In the genomic region with DNA sequence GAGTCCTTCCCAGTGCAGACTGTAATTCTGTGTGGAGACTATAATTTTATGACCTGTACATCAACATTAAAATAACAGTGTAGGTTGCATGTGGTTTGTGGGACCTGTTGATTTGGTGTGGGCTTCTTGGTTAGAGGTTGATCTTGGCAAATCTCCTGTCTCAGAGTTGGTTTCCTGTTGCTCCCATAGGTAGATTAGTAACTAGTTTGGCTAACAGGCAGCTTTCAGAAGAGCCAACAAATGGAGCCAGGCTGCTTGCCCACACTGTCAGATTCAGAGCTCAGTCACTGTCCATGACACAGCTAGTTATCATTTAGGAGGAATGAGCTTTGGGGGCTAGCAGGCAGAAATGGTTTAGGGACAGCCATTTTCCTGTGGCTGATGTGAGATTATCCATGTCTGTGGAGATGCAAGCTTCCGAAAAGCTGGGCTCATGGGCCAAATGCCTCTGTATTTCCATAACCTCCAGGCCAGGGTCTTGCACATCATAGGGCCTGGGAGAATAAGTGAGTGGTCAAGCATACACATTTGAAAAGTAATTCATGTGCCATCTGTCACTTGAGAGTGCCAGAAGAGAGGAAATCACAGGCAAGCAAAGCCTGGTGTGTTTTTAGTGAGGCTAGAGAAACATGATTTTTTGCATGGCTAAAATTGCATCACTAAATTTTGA, we compare ENCODE assay signal across 8 cellular contexts. TPM values are rescaled to one million over a fixed set of nuclear protein-coding genes. Genes with fewer than 3 reads are reported as not detected.
DNase-seq lines count a peak whose midpoint lies in the region; ATAC-seq, FAIRE-seq and TF ChIP-seq lines count a peak whose summit lies in the region.

No MANE protein-coding gene starts in this region.

- no peak overlapping the region for H3K56ac ChIP-seq in IMR-90 (ENCODE audit: extremely low read depth, insufficient read depth, low read length)

- H3K27me3 ChIP-seq in IMR-90 (ENCODE audit: control insufficient read depth, insufficient read depth, low read length), result no peaks in the 10 kb centered on the region

- no peak overlapping the region; the same call in 1 of the 2 replicates for H3K4me2 ChIP-seq in IMR-90 (ENCODE audit: low read depth, low read length)

- H3K27ac ChIP-seq in C4-2B (peak overlapping the region; percentile 28; the same call in 1 of the 2 replicates), IMR-90 (ENCODE audit: insufficient read depth, low read length) (peak overlapping the region; percentile 26; the same call in 1 of the 2 replicates)

- H3K9ac ChIP-seq in IMR-90 (ENCODE audit: low read depth, low read length), result no peak overlapping the region

- dilution Hi-C loops in IMR-90 (cut with HindIII; ENCODE audit: low sequenced_read_pairs, unreplicated experiment), result loop anchor here (10.0 kb wide), 1 partner anchor 61 kb away; no protein-coding TSS in a partner anchor

- H3K14ac ChIP-seq in IMR-90 (replicated peaks; ENCODE audit: low read depth, low read length), result peak overlapping the region; percentile 16

- CTCF ChIA-PET in IMR-90 (lab: Yijun Ruan, JAX), result no interaction called here

- H2AFZ ChIP-seq in IMR-90 (replicated peaks; ENCODE audit: low read length, poor library complexity), result no peak overlapping the region

- H3K9me1 ChIP-seq in IMR-90 (ENCODE audit: insufficient read depth, low read length), result peaks cover 27% of the 10 kb centered on the region

- H3K27me3 Mint-ChIP-seq in naive B cell, result no peaks in the 10 kb centered on the region

- peak overlapping the region; percentile 62 for H3K23ac ChIP-seq in IMR-90 (ENCODE audit: low read depth, low read length)

- peak overlapping the region in 3 of 6 donors; percentile 70 to 89 (median 86) for H3K27ac Mint-ChIP-seq in naive B cell

- peaks cover 3% of the 10 kb centered on the region; the same call in 1 of the 2 replicates for H3K36me3 ChIP-seq in IMR-90 (ENCODE audit: control insufficient read depth, insufficient read depth, low read length)

- peak overlapping the region; percentile 15 for H2BK5ac ChIP-seq in IMR-90 (ENCODE audit: low read depth, low read length, poor library complexity, severe bottlenecking)

- no peak for FAIRE-seq in GM12891 (lab: Jason Lieb, UNC)

- no peak overlapping the region for H2AK5ac ChIP-seq in IMR-90 (ENCODE audit: low read depth, low read length)

- peaks cover 60% of the 10 kb centered on the region for H4K20me1 ChIP-seq in IMR-90 (ENCODE audit: insufficient read depth, low read length)

- H4K91ac ChIP-seq in IMR-90 (ENCODE audit: insufficient read depth, low read depth, low read length), result no peak overlapping the region

- H2BK20ac ChIP-seq in IMR-90 (ENCODE audit: low read depth, low read length), result no peak overlapping the region

- peaks cover 46 to 83% of the 10 kb centered on the region in 2 experiments for H3K79me1 ChIP-seq in IMR-90 (ENCODE audit: low read depth in 1 of 2, low read length in 2 of 2)

- no peaks in the 10 kb centered on the region for H3K9me3 Mint-ChIP-seq in naive B cell

- H4K8ac ChIP-seq in IMR-90 (ENCODE audit: low read depth in 2 of 2, low read length in 2 of 2), result peak overlapping the region in 1 of 2 experiments; percentile 49; a peak in 1 of 4 replicates

- DNase-seq in IMR-90 (peak; percentile 55), astrocyte of the spinal cord (ENCODE audit: low read depth, low spot score) (peak; percentile 38), naive B cell (no peak), GM12891 (ENCODE audit: insufficient read length, low spot score) (no peak), NCI-H1105 (lab: John Stamatoyannopoulos, UW) (no peak), foreskin melanocyte (no peak)
- DNase-seq in effector CD8-positive, alpha-beta T cell (lab: John Stamatoyannopoulos, UW), result no peak

- TF ChIP-seq POLR2A in IMR-90 (IDR thresholded peaks at IDR 0.05; ENCODE audit: low read depth, low read length) (no peak), GM12891 (IDR thresholded peaks at IDR 0.05; ENCODE audit: low read depth, low read length) (no peak)

- ATAC-seq in IMR-90 (ENCODE audit: low read depth) (peak; percentile 58), naive B cell (ENCODE audit: low read depth in 2 of 2) (no peak)

- H2BK120ac ChIP-seq in IMR-90 (ENCODE audit: low read depth, low read length), result no peak overlapping the region

- TF ChIP-seq CTCF in C4-2B (conservative IDR thresholded peaks at IDR 0.05) (no peak), IMR-90 (conservative IDR thresholded peaks at IDR 0.05; ENCODE audit: low read depth, low read length) (no peak), astrocyte of the spinal cord (IDR thresholded peaks at IDR 0.05; ENCODE audit: low read depth, low read length) (no peak)

- WGBS in IMR-90 (ENCODE audit: extremely low coverage in 2 of 2, insufficient read length in 1 of 2), 2 experiments, result no CpG with 5 or more reads among the region's 1 CpG

- H3K18ac ChIP-seq in IMR-90 (ENCODE audit: low read depth, low read length), result peak overlapping the region; percentile 52; the same call in 1 of the 2 replicates

- BruUV-seq in IMR-90 (replicated peaks; lab: Mats Ljungman, UMichigan), result no TSS peak

- POLR2A ChIA-PET in IMR-90 (lab: Charles Lee; ENCODE audit: unreplicated experiment), result no interaction called here

- peak overlapping the region; percentile 13; the same call in 1 of the 2 replicates for H3K4ac ChIP-seq in IMR-90 (ENCODE audit: low read depth, low read length)

- H3K9me3 ChIP-seq in IMR-90 (ENCODE audit: control insufficient read depth, insufficient read depth, low read length), result no peaks in the 10 kb centered on the region

- no peak overlapping the region for H2AK9ac ChIP-seq in IMR-90 (replicated peaks; ENCODE audit: low read depth, low read length, poor library complexity)

- H2BK15ac ChIP-seq in IMR-90 (ENCODE audit: low read depth, low read length), result no peak overlapping the region

- intact Hi-C loops in IMR-90 (cut with micrococcal nuclease), result no loop called here

- no peak for TF ChIP-seq RAD21 in IMR-90 (IDR thresholded peaks at IDR 0.05; ENCODE audit: low read length)

- H3K4me3 ChIP-seq in IMR-90 (ENCODE audit: insufficient read depth, low read depth, low read length) (no peak overlapping the region), astrocyte of the spinal cord (ENCODE audit: low read depth, low read length) (no peak overlapping the region)

- H4K5ac ChIP-seq in IMR-90 (ENCODE audit: low read depth, low read length), result no peak overlapping the region

- H3K4me1 ChIP-seq in IMR-90 (ENCODE audit: control insufficient read depth, insufficient read depth, low read length), result peaks cover 9% of the 10 kb centered on the region

- in situ Hi-C loops in IMR-90 (cut with MboI; ENCODE audit: low sequenced_read_pairs), result no loop called here
- in situ Hi-C loops in astrocyte of the spinal cord (cut with HindIII; ENCODE audit: low sequenced_read_pairs), result no loop called here

- peaks cover 0 to under 1% of the 10 kb centered on the region in 2 donors for H3K36me3 Mint-ChIP-seq in naive B cell

- H3K4me1 Mint-ChIP-seq in naive B cell, result peaks cover 61 to 93% (median 76%) of the 10 kb centered on the region in 3 donors

- peak overlapping the region in 7 of 8 donors; percentile 18 to 79 (median 48) for H3K4me3 Mint-ChIP-seq in naive B cell

TF ChIP-seq in IMR-90, 13 proteins besides CTCF, POLR2A, EP300 and RAD21:
- TF ChIP-seq NFE2L2 (IDR thresholded peaks at IDR 0.05; ENCODE audit: low read depth, low read length) (no peak), CEBPB (IDR thresholded peaks at IDR 0.05; ENCODE audit: low read depth, low read length) (0 out of 2 replicates have a peak, but pooled peaks have one; percentile 5)

TF ChIP-seq in GM12891, 5 proteins besides CTCF, POLR2A, EP300 and RAD21:
- TF ChIP-seq POU2F2 (IDR thresholded peaks at IDR 0.05; ENCODE audit: low read depth, low read length) (no peak), TAF1 (IDR thresholded peaks at IDR 0.05; ENCODE audit: low read depth, low read length) (no peak), SPI1 (IDR thresholded peaks at IDR 0.05; ENCODE audit: low read depth, low read length) (no peak), PAX5 (IDR thresholded peaks at IDR 0.05; ENCODE audit: insufficient read depth, low read length, severe bottlenecking) (no peak), POLR2AphosphoS5 (IDR thresholded peaks at IDR 0.05; ENCODE audit: low read depth, low read length) (no peak)

RNA-seq across cellular contexts. Expression of a gene that starts 33.4 kb away (rescaled TPM):
- total RNA-seq in IMR-90 (2012; rRNA removed), result 56.1 and 65.2 TPM in 2 replicates
- polyA plus RNA-seq in IMR-90 (2012; rRNA removed), result 71.7 and 78.5 TPM in 2 replicates
- 50.3 and 98.2 TPM in 2 replicates for polyA plus RNA-seq in IMR-90 (2012; cell fraction: cytosol; rRNA removed)
- polyA plus RNA-seq in IMR-90 (2012; cell fraction: nucleus; rRNA removed; ENCODE audit: low replicate concordance), result 45.6 and 112 TPM in 2 replicates
- 100 to 1,000 TPM in 2 of 6 donors, 10 to 100 TPM in 4; 69.3 to 136 (median 77.3) TPM for polyA plus RNA-seq in naive B cell (ENCODE audit: low read depth in 6 of 6)
- polyA plus RNA-seq in GM12891 (2012; ENCODE audit: low read depth, missing spikeins), result 64.9 TPM

RNA-seq across cellular contexts. Expression of a gene that starts 54.6 kb away (rescaled TPM):
- total RNA-seq in IMR-90 (2012; rRNA removed), result under 0.01 TPM in 2 replicates
- polyA plus RNA-seq in IMR-90 (2012; rRNA removed) (0.02 and 0.04 TPM in 2 replicates), naive B cell (ENCODE audit: low read depth in 6 of 6) (100 to 1,000 TPM in 3 of 6 donors, 10 to 100 TPM in 3; 83.1 to 151 (median 99.6) TPM)
- polyA plus RNA-seq in IMR-90 (2012; cell fraction: cytosol; rRNA removed), result 0.01 TPM in 1 of 2 replicates, not detected in the other
- 0.16 and 0.21 TPM in 2 replicates for polyA plus RNA-seq in IMR-90 (2012; cell fraction: nucleus; rRNA removed; ENCODE audit: low replicate concordance)
- polyA plus RNA-seq in GM12891 (2012; ENCODE audit: low read depth, missing spikeins), result 203 TPM

RNA-seq across cellular contexts. Expression of a gene that starts 55.4 kb away (rescaled TPM):
- total RNA-seq in IMR-90 (2012; rRNA removed), result 0.54 and 0.56 TPM in 2 replicates
- 2.2 and 2.3 TPM in 2 replicates for polyA plus RNA-seq in IMR-90 (2012; rRNA removed)
- polyA plus RNA-seq in IMR-90 (2012; cell fraction: cytosol; rRNA removed), result 1.9 and 2.2 TPM in 2 replicates
- polyA plus RNA-seq in IMR-90 (2012; cell fraction: nucleus; rRNA removed; ENCODE audit: low replicate concordance), result 3.3 and 4.4 TPM in 2 replicates
- polyA plus RNA-seq in naive B cell (ENCODE audit: low read depth in 6 of 6), result not detected
- polyA plus RNA-seq in GM12891 (2012; ENCODE audit: low read depth, missing spikeins), result 0.03 TPM

Comparison
In these comparisons a context has a peak if more than half of its experiments do, and no peak if none do; other contexts are left out.
1. DNase-seq: peak in IMR-90 (single experiment) and astrocyte of the spinal cord (single experiment); none in naive B cell (single experiment), GM12891 (single experiment), NCI-H1105 (single experiment), effector CD8-positive, alpha-beta T cell (single experiment) and foreskin melanocyte (single experiment).
2. RNA of a gene that starts 54.6 kb away (polyA plus RNA-seq): 83.1 to 151 TPM in naive B cell; 0.01 to 0.21 TPM in IMR-90; every median in the first group is over 10 times any median in the second.